In genomic region chr10:86827639-86828038, GRCh38 we compare ENCODE assay signal across 1 cellular context.
TF ChIP-seq lines count a peak whose summit lies in the region.

No MANE protein-coding gene starts in this region.

TF ChIP-seq in HEK293, 187 proteins besides CTCF, POLR2A, EP300 and RAD21 (continued from another document):
- TF ChIP-seq, protein P1, sequence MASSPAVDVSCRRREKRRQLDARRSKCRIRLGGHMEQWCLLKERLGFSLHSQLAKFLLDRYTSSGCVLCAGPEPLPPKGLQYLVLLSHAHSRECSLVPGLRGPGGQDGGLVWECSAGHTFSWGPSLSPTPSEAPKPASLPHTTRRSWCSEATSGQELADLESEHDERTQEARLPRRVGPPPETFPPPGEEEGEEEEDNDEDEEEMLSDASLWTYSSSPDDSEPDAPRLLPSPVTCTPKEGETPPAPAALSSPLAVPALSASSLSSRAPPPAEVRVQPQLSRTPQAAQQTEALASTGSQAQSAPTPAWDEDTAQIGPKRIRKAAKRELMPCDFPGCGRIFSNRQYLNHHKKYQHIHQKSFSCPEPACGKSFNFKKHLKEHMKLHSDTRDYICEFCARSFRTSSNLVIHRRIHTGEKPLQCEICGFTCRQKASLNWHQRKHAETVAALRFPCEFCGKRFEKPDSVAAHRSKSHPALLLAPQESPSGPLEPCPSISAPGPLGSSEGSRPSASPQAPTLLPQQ (tag by site-specific recombination; IDR thresholded peaks at IDR 0.05), result no peak
TF ChIP-seq in HEK293: peak in this region for 2.
